In genomic region chr6:16903470-16903869, GRCh38 we compare ENCODE assay signal across 1 cellular context.
TF ChIP-seq lines count a peak whose summit lies in the region.

No MANE protein-coding gene starts in this region.

TF ChIP-seq in K562, 482 proteins besides CTCF, POLR2A, EP300 and RAD21 (continued from another document):
- TF ChIP-seq SLC30A9 (CRISPR knock-in tag; IDR thresholded peaks at IDR 0.05): no peak
